Comparison of ENCODE assay signal across 8 cellular contexts in genomic region chr20:46090095-46090388, GRCh38. TPM values are rescaled to one million over a fixed set of nuclear protein-coding genes. Genes with fewer than 3 reads are reported as not detected.
DNase-seq lines count a peak whose midpoint lies in the region; ATAC-seq and TF ChIP-seq lines count a peak whose summit lies in the region.

No MANE protein-coding gene starts in this region.

- H3K27ac Mint-ChIP-seq in HFFc6 (peak overlapping the region; percentile 96), brain (peak overlapping the region; percentile 68 to 97 (median 96))

- H3K4me3 ChIP-seq in mononuclear cell (ENCODE audit: low read length), result peak overlapping the region; percentile 68

- TF ChIP-seq CTCF in 22Rv1 (IDR thresholded peaks at IDR 0.05), result peak; percentile 8; the same call in 1 of the 2 replicates
- TF ChIP-seq CTCF in HFFc6 (IDR thresholded peaks at IDR 0.05), result no peak
- TF ChIP-seq CTCF in brain (conservative IDR thresholded peaks at IDR 0.05), result no peak

- no peaks in the 10 kb centered on the region for H3K27me3 ChIP-seq in mononuclear cell (ENCODE audit: insufficient read depth, low read length)

- peak overlapping the region; percentile 95 for H3K4me3 Mint-ChIP-seq in HFFc6
- H3K4me3 Mint-ChIP-seq in brain, result peak overlapping the region; percentile 88 to 94 (median 91)

- ATAC-seq in GM21526 (IDR thresholded peaks at IDR 0.05; ENCODE audit: low FRiP score, unreplicated experiment), result no peak
- ATAC-seq in HG03432 (IDR thresholded peaks at IDR 0.05; ENCODE audit: unreplicated experiment), result no peak

- H3K36me3 Mint-ChIP-seq in HFFc6 (ENCODE audit: low read depth), result 0 out of 2 replicates have a peak, but pooled peaks cover 4% of the 10 kb centered on the region
- no peaks in the 10 kb centered on the region for H3K36me3 Mint-ChIP-seq in brain

- peak overlapping the region; percentile 90 for H3K27ac ChIP-seq in 22Rv1

- H3K27me3 Mint-ChIP-seq in HFFc6 (ENCODE audit: insufficient read depth), result peaks cover 7% of the 10 kb centered on the region
- H3K27me3 Mint-ChIP-seq in brain, result peaks cover 13% of the 10 kb centered on the region

- H3K4me1 Mint-ChIP-seq in HFFc6 (ENCODE audit: low read depth) (peaks cover 47% of the 10 kb centered on the region), brain (peaks cover 44% of the 10 kb centered on the region)

- H3K9me3 Mint-ChIP-seq in HFFc6 (no peaks in the 10 kb centered on the region; the same call in 1 of the 2 replicates), brain (no peaks in the 10 kb centered on the region)

- DNase-seq in HFFc6 (no peak), iPS-NIHi7 (ENCODE audit: extremely low spot score) (no peak), erythroblast (lab: John Stamatoyannopoulos, UW) (no peak)

- no peak for TF ChIP-seq POLR2A in erythroblast (IDR thresholded peaks at IDR 0.05; ENCODE audit: low read length)

- no peaks in the 10 kb centered on the region for H3K9me3 ChIP-seq in mononuclear cell (ENCODE audit: low read depth, low read length)

- peaks cover 36% of the 10 kb centered on the region for H3K4me1 ChIP-seq in mononuclear cell (ENCODE audit: insufficient read depth, low read length)

RNA-seq across cellular contexts. Expression of gene NCOA5, which starts 0.3 kb away (rescaled TPM):
- total RNA-seq in HFFc6 (2021; fragmentation: NEBNext Ultra II Directional; extraction: Animal tissue kit (Norgen Biotek cat#: 25700)), result 10 to 100 TPM; 15.3 to 25.1 (median 23.2) TPM
- polyA plus RNA-seq in brain (ENCODE audit: insufficient read depth, low read depth, low replicate concordance), result 22.0 TPM
- total RNA-seq in mononuclear cell, result 15.6 TPM

RNA-seq across cellular contexts. Expression of gene CD40, which starts 28.1 kb away (rescaled TPM):
- total RNA-seq in HFFc6 (2021; fragmentation: NEBNext Ultra II Directional; extraction: Animal tissue kit (Norgen Biotek cat#: 25700)), result 1 to 10 TPM in 2 of 6 experiments, under 1 TPM in 4; 0.34 to 3.6 (median 0.62) TPM
- polyA plus RNA-seq in brain (ENCODE audit: insufficient read depth, low read depth, low replicate concordance), result 3.3 TPM
- 10.2 TPM for total RNA-seq in mononuclear cell
